ENCODE assay signal across 8 cellular contexts in genomic region chr12:15789215-15790171, GRCh38. TPM values are rescaled to one million over a fixed set of nuclear protein-coding genes. Genes with fewer than 3 reads are reported as not detected.
A peak's percentile ranks its signal among the peaks of the same experiment; 100 is the strongest.
DNase-seq lines count a peak whose midpoint lies in the region; ATAC-seq and TF ChIP-seq lines count a peak whose summit lies in the region.

EPS8 (minus strand) TSS chr12:15789388; CDS start chr12:15682951, 106,437 bp downstream.

- H3K9ac ChIP-seq in GM23248: peak within 1 kb of the TSS; percentile 92
- no peak within 1 kb of the TSS for H3K9ac ChIP-seq in Karpas-422 (ENCODE audit: low read length)

- H3K4me3 ChIP-seq in DOHH2 (ENCODE audit: low read length) (peak within 1 kb of the TSS; percentile 69), GM23248 (peak within 1 kb of the TSS; percentile 98), Karpas-422 (ENCODE audit: low read length) (peak within 1 kb of the TSS; percentile 45; the same call in 1 of the 2 replicates), fibroblast of pulmonary artery (replicated peaks; ENCODE audit: low read depth, low read length) (peak within 1 kb of the TSS; percentile 88)

- H2AFZ ChIP-seq in GM23248 (peak within 1 kb of the TSS; percentile 91), Karpas-422 (ENCODE audit: low read length) (no peak within 1 kb of the TSS)

- H3K36me3 ChIP-seq in DOHH2 (ENCODE audit: control insufficient read depth, low read length) (no peaks in the 10 kb centered on the region), GM23248 (ENCODE audit: low read depth) (0 out of 2 replicates have a peak, but pooled peaks cover 12% of the 10 kb centered on the region), Karpas-422 (ENCODE audit: insufficient read depth, low read length) (no peaks in the 10 kb centered on the region)

- H3K79me2 ChIP-seq in DOHH2 (ENCODE audit: control insufficient read depth, low read length): no peaks in the 10 kb centered on the region
- peaks cover 56% of the 10 kb centered on the region for H3K79me2 ChIP-seq in GM23248 (ENCODE audit: insufficient read depth)
- no peaks in the 10 kb centered on the region for H3K79me2 ChIP-seq in Karpas-422 (ENCODE audit: low read length)

- TF ChIP-seq CTCF in DOHH2 (IDR thresholded peaks at IDR 0.05; ENCODE audit: low read depth, low read length, poor library complexity, severe bottlenecking): no peak
- no peak for TF ChIP-seq CTCF in fibroblast of pulmonary artery (IDR thresholded peaks at IDR 0.05; ENCODE audit: low read length, missing control alignments)

- peaks cover 23 to 59% of the 10 kb centered on the region in 2 donors for H3K27me3 Mint-ChIP-seq in natural killer cell treated with Interleukin-12 subunit alpha and Interleukin-12 subunit beta and Interleukin-15 and Interleukin-18, amount 100 ng/mL, for 72 hours

- peak within 1 kb of the TSS; percentile 34 to 72 for H3K27ac Mint-ChIP-seq in natural killer cell treated with Interleukin-12 subunit alpha and Interleukin-12 subunit beta and Interleukin-15 and Interleukin-18, amount 100 ng/mL, for 72 hours

- H3F3A ChIP-seq in DOHH2 (ENCODE audit: control insufficient read depth, insufficient read depth): no peaks in the 10 kb centered on the region
- H3F3A ChIP-seq in GM23248 (ENCODE audit: insufficient read depth): peaks cover 23% of the 10 kb centered on the region

- H3K4me3 Mint-ChIP-seq in natural killer cell treated with Interleukin-12 subunit alpha and Interleukin-12 subunit beta and Interleukin-15 and Interleukin-18, amount 100 ng/mL, for 72 hours: peak within 1 kb of the TSS; percentile 98

- peaks cover 5% of the 10 kb centered on the region for H3K36me3 Mint-ChIP-seq in natural killer cell treated with Interleukin-12 subunit alpha and Interleukin-12 subunit beta and Interleukin-15 and Interleukin-18, amount 100 ng/mL, for 72 hours

- H3K4me1 Mint-ChIP-seq in natural killer cell treated with Interleukin-12 subunit alpha and Interleukin-12 subunit beta and Interleukin-15 and Interleukin-18, amount 100 ng/mL, for 72 hours (ENCODE audit: low read depth in 2 of 2): peaks cover 17 to 21% of the 10 kb centered on the region in 2 donors

- H3K4me2 ChIP-seq in DOHH2 (ENCODE audit: low read length) (peak within 1 kb of the TSS; percentile 74), GM23248 (ENCODE audit: unreplicated experiment) (peak within 1 kb of the TSS; percentile 95), Karpas-422 (ENCODE audit: low read depth, low read length, poor library complexity, severe bottlenecking) (peak within 1 kb of the TSS; percentile 52)

- H3K27me3 ChIP-seq in DOHH2 (ENCODE audit: control insufficient read depth, low read length): peaks cover 46% of the 10 kb centered on the region
- H3K27me3 ChIP-seq in GM23248 (replicated peaks; ENCODE audit: insufficient read depth): no peaks in the 10 kb centered on the region
- no peaks in the 10 kb centered on the region for H3K27me3 ChIP-seq in Karpas-422 (ENCODE audit: low read length)

- no peak within 1 kb of the TSS for H3K27ac ChIP-seq in DOHH2 (ENCODE audit: low read depth, low read length)
- peak within 1 kb of the TSS; percentile 73 for H3K27ac ChIP-seq in GM23248
- H3K27ac ChIP-seq in Karpas-422 (ENCODE audit: low read length): no peak within 1 kb of the TSS

- H3K4me1 ChIP-seq in DOHH2 (ENCODE audit: control insufficient read depth, low read length) (peaks cover 12% of the 10 kb centered on the region), GM23248 (ENCODE audit: insufficient read depth) (peaks cover 23% of the 10 kb centered on the region), Karpas-422 (ENCODE audit: low read length) (peaks cover 7% of the 10 kb centered on the region)

- peak; percentile 96 to 97 for ATAC-seq in natural killer cell treated with Interleukin-12 subunit alpha and Interleukin-12 subunit beta and Interleukin-15 and Interleukin-18, amount 100 ng/mL, for 72 hours

- 1% methylated on average over 61 to 62 of the region's 85 CpGs for WGBS in GM23248 (ENCODE audit: low coverage in 1 of 2, low lambda C conversion rate in 2 of 2, missing lambda C conversion rate in 2 of 2), 2 experiments

- no peaks in the 10 kb centered on the region for H3K9me3 Mint-ChIP-seq in natural killer cell treated with Interleukin-12 subunit alpha and Interleukin-12 subunit beta and Interleukin-15 and Interleukin-18, amount 100 ng/mL, for 72 hours

- H3K9me2 ChIP-seq in DOHH2 (replicated peaks; ENCODE audit: control insufficient read depth, low read length): no peaks in the 10 kb centered on the region
- H3K9me2 ChIP-seq in GM23248 (ENCODE audit: insufficient read depth): no peaks in the 10 kb centered on the region
- H3K9me2 ChIP-seq in Karpas-422 (replicated peaks; ENCODE audit: insufficient read depth, low read length): no peaks in the 10 kb centered on the region

- DNase-seq in GM23248: peak; percentile 95
- DNase-seq in Karpas-422: no peak
- peak; percentile 90 for DNase-seq in RPMI8226
- DNase-seq in activated T-helper 9 cell treated with anti-CD3 and anti-CD28 coated beads, Interleukin-2, amount 50 U/mL, for 16 hours (ENCODE audit: low read depth): peak; percentile 79
- DNase-seq in fibroblast of pulmonary artery (ENCODE audit: low read depth): peak; percentile 94
- DNase-seq in natural killer cell treated with Interleukin-12 subunit alpha and Interleukin-12 subunit beta and Interleukin-15 and Interleukin-18, amount 100 ng/mL, for 72 hours (ENCODE audit: low spot score): peak; percentile 92
- DNase-seq in stimulated activated naive CD4-positive, alpha-beta T cell treated with Interleukin-2 at 50 U/mL for 16 hours (lab: John Stamatoyannopoulos, UW): peak; percentile 86

- no peaks in the 10 kb centered on the region for H4K20me1 ChIP-seq in DOHH2 (ENCODE audit: control insufficient read depth, insufficient read depth, low read depth, low read length)
- H4K20me1 ChIP-seq in GM23248 (ENCODE audit: insufficient read depth): no peaks in the 10 kb centered on the region
- no peaks in the 10 kb centered on the region for H4K20me1 ChIP-seq in Karpas-422 (ENCODE audit: insufficient read depth, low read depth, low read length)

- in situ Hi-C loops in GM23248 (cut with MboI): no loop called here

- H3K9me3 ChIP-seq in DOHH2 (ENCODE audit: control insufficient read depth, insufficient read depth, low read length) (no peaks in the 10 kb centered on the region), GM23248 (ENCODE audit: low read depth) (no peaks in the 10 kb centered on the region), Karpas-422 (ENCODE audit: low read length) (no peaks in the 10 kb centered on the region)

RNA-seq across cellular contexts. Expression of gene EPS8, which starts in this region (rescaled TPM):
- total RNA-seq in GM23248 (2014; rRNA removed; shearing (Covaris generic)): 107 and 123 TPM in 2 replicates
- 100 and 103 TPM in 2 replicates for polyA plus RNA-seq in GM23248 (2016; fragmentation: Nextera tagmentation; extraction: Ambion mirVana)
- total RNA-seq in Karpas-422 (2014; rRNA removed; shearing (Covaris generic); ENCODE audit: low replicate concordance): 0.04 TPM in 1 of 2 replicates, not detected in the other
- 10 to 100 TPM; 38.0 to 46.2 TPM for total RNA-seq in natural killer cell treated with Interleukin-12 subunit alpha and Interleukin-12 subunit beta and Interleukin-15 and Interleukin-18, amount 100 ng/mL, for 72 hours

Comparison
In these comparisons a context has a peak if more than half of its experiments do, and no peak if none do; other contexts are left out.
1. RNA of gene EPS8 (total RNA-seq): 107 to 123 TPM in GM23248 and 38.0 to 46.2 TPM in natural killer cell treated with Interleukin-12 subunit alpha and Interleukin-12 subunit beta and Interleukin-15 and Interleukin-18, amount 100 ng/mL, for 72 hours; 0.04 TPM in Karpas-422; every median in the first group is over 10 times any median in the second.
2. H3K4me3 ChIP-seq: peak in every context shown above with its lines; median percentile 98 in GM23248; 88 in fibroblast of pulmonary artery; 69 in DOHH2; 45 in Karpas-422.
3. Peak in every context shown above with its lines, with median percentiles within 50 percentile points of each other: H3K4me2 ChIP-seq.